Comparison of ENCODE assay signal across 9 cellular contexts in genomic region chr9:5799314-5799713, GRCh38. TPM values are rescaled to one million over a fixed set of nuclear protein-coding genes. Genes with fewer than 3 reads are reported as not detected.
A peak's percentile ranks its signal among the peaks of the same experiment; 100 is the strongest.
DNase-seq lines count a peak whose midpoint lies in the region; ATAC-seq, FAIRE-seq and TF ChIP-seq lines count a peak whose summit lies in the region.
"Had no signal": no experiment of that assay in that cellular context is flagged by ENCODE, and none has a peak within 500 bp of the region (broad histone marks: within the 10 kb centered on the region; RNA-seq: fewer than 3 reads in every experiment).

No MANE protein-coding gene starts in this region.

- no peaks in the 10 kb centered on the region for H3K9me3 Mint-ChIP-seq in naive thymus-derived CD4-positive, alpha-beta T cell

- BruUV-seq in endothelial cell of umbilical vein (replicated peaks; lab: Mats Ljungman, UMichigan) = no TSS peak

- POLR2A ChIA-PET in endothelial cell of umbilical vein (lab: Charles Lee) = no interaction called here
- POLR2A ChIA-PET in naive thymus-derived CD4-positive, alpha-beta T cell (lab: Charles Lee) = interaction anchor here (1.0 kb wide), 1 partner anchor 227 kb away, joined by 3 read pairs; no protein-coding TSS in a partner anchor

- intact Hi-C loops in endothelial cell of umbilical vein (cut with micrococcal nuclease) = loop anchor here (1.0 to 10.0 kb wide), 7 partner anchors 34 to 507 kb away; partner anchors contain the start of gene ERMP1
- intact Hi-C loops in naive thymus-derived CD4-positive, alpha-beta T cell (cut with micrococcal nuclease) = loop anchor here (1.0 to 10.0 kb wide), 8 partner anchors 33 to 507 kb away; partner anchors contain the start of gene ERMP1 (in 1 of the 2)

- no peak overlapping the region for H3K27ac ChIP-seq in ACC112 (ENCODE audit: low read depth, low read length)
- H3K27ac ChIP-seq in endothelial cell of umbilical vein (ENCODE audit: insufficient read depth, low read depth, low read length) = no peak overlapping the region
- H3K27ac ChIP-seq in naive thymus-derived CD4-positive, alpha-beta T cell (ENCODE audit: low read depth, low read length) = no peak overlapping the region

- TF ChIP-seq CTCF in GM12873 (IDR thresholded peaks at IDR 0.05; ENCODE audit: insufficient read depth, low read depth, low read length, missing control alignments) (peak; percentile 59), endothelial cell of umbilical vein (IDR thresholded peaks at IDR 0.05; ENCODE audit: extremely low read depth in 1 of 2, insufficient read depth in 1 of 2, low read depth in 1 of 2, low read length in 2 of 2) (peak; percentile 61 to 71)

- peak overlapping the region in 2 of 10 donors; percentile 6 to 23 for H3K4me3 Mint-ChIP-seq in naive thymus-derived CD4-positive, alpha-beta T cell

- peak overlapping the region in 4 of 9 donors; percentile 40 to 67 (median 58) for H3K27ac Mint-ChIP-seq in naive thymus-derived CD4-positive, alpha-beta T cell

- H3K36me3 ChIP-seq in ACC112 (ENCODE audit: insufficient read depth, low read length) (no peaks in the 10 kb centered on the region), NT2/D1 (ENCODE audit: insufficient read depth, insufficient read length, low read length) (peaks cover 3% of the 10 kb centered on the region), endothelial cell of umbilical vein (ENCODE audit: control insufficient read depth in 2 of 2, extremely low read depth in 1 of 2, insufficient read depth in 2 of 2, low read length in 2 of 2) (no peaks in the 10 kb centered on the region)
- peaks cover 0 to 3% (median 0%) of the 10 kb centered on the region in 3 experiments for H3K36me3 ChIP-seq in naive thymus-derived CD4-positive, alpha-beta T cell (ENCODE audit: control insufficient read depth in 2 of 3, insufficient read depth in 3 of 3, low read length in 3 of 3)

- CTCF ChIA-PET in endothelial cell of umbilical vein (lab: Charles Lee) = interaction anchor here (0.6 to 4.0 kb wide), 48 partner anchors 10 to 786 kb away, joined by 3 to 110 read pairs (median 4); partner anchors contain the start of genes ERMP1 and RANBP6
- CTCF ChIA-PET in naive thymus-derived CD4-positive, alpha-beta T cell (lab: Charles Lee) = interaction anchor here (0.7 to 1.5 kb wide), 6 partner anchors 10 to 255 kb away, joined by 3 to 8 read pairs (median 4); no protein-coding TSS in a partner anchor

- H3K9ac ChIP-seq in NT2/D1 (ENCODE audit: insufficient read length, low read depth) (no peak overlapping the region), endothelial cell of umbilical vein (replicated peaks; ENCODE audit: extremely low read depth, insufficient read depth, low read length) (no peak overlapping the region)

- no peaks in the 10 kb centered on the region for H4K20me1 ChIP-seq in endothelial cell of umbilical vein (replicated peaks; ENCODE audit: control insufficient read depth, extremely low read depth, insufficient read depth, low read length)

- no peaks in the 10 kb centered on the region for H3K27me3 Mint-ChIP-seq in naive thymus-derived CD4-positive, alpha-beta T cell

- H3K79me2 ChIP-seq in ACC112 (ENCODE audit: control insufficient read depth, insufficient read depth, low read length, unreplicated experiment) (no peaks in the 10 kb centered on the region), endothelial cell of umbilical vein (ENCODE audit: control insufficient read depth, insufficient read depth, low read length) (no peaks in the 10 kb centered on the region)

- H3K36me3 Mint-ChIP-seq in naive thymus-derived CD4-positive, alpha-beta T cell = peaks cover 0 to 31% (median 10%) of the 10 kb centered on the region in 5 donors

- FAIRE-seq in endothelial cell of umbilical vein (lab: Jason Lieb, UNC) = no peak
- FAIRE-seq: colon had no signal

- H3K4me1 ChIP-seq in ACC112 (ENCODE audit: control insufficient read depth, insufficient read depth, low read length, unreplicated experiment) (no peaks in the 10 kb centered on the region), NT2/D1 (ENCODE audit: insufficient read depth, insufficient read length) (no peaks in the 10 kb centered on the region), endothelial cell of umbilical vein (ENCODE audit: control insufficient read depth, extremely low read depth, insufficient read depth, low read length) (peaks cover 2% of the 10 kb centered on the region)
- H3K4me1 ChIP-seq in naive thymus-derived CD4-positive, alpha-beta T cell (ENCODE audit: control insufficient read depth in 2 of 2, insufficient read depth in 2 of 2, low read length in 2 of 2) = peaks cover 5% of the 10 kb centered on the region in 2 donors

- H3K9me3 ChIP-seq in NT2/D1 (ENCODE audit: insufficient read depth, low read length) (no peaks in the 10 kb centered on the region), endothelial cell of umbilical vein (replicated peaks; ENCODE audit: control insufficient read depth, insufficient read depth, low read length) (no peaks in the 10 kb centered on the region)
- H3K9me3 ChIP-seq in naive thymus-derived CD4-positive, alpha-beta T cell (ENCODE audit: control insufficient read depth in 2 of 3, low read length in 3 of 3) = no peaks in the 10 kb centered on the region

- H3K4me3 ChIP-seq in ACC112 (ENCODE audit: low read depth, low read length) = peak overlapping the region; percentile 44
- H3K4me3 ChIP-seq in NT2/D1 (ENCODE audit: insufficient read length, low read depth) = no peak overlapping the region
- H3K4me3 ChIP-seq in endothelial cell of umbilical vein (replicated peaks in 1 of 3; ENCODE audit: insufficient read depth in 1 of 3, low read depth in 1 of 3, low read length in 3 of 3) = no peak overlapping the region
- H3K4me3 ChIP-seq in naive thymus-derived CD4-positive, alpha-beta T cell (ENCODE audit: low read length) = no peak overlapping the region

- H2AFZ ChIP-seq in ACC112 (ENCODE audit: low read length, unreplicated experiment) (no peak overlapping the region), endothelial cell of umbilical vein (ENCODE audit: low read depth, low read length) (peak overlapping the region; percentile 41)

- no peaks in the 10 kb centered on the region for H3K9me1 ChIP-seq in endothelial cell of umbilical vein (replicated peaks; ENCODE audit: control insufficient read depth, extremely low read depth, insufficient read depth, low read length)

- peak; percentile 18 for DNase-seq in NT2/D1 (ENCODE audit: low read depth, low spot score)
- DNase-seq in endothelial cell of umbilical vein (ENCODE audit: low read depth, low spot score) = peak; percentile 82
- peak in 5 of 9 donors; percentile 7 to 34 (median 21) for DNase-seq in naive thymus-derived CD4-positive, alpha-beta T cell
- no peak for DNase-seq in activated CD8-positive, alpha-beta memory T cell treated with anti-CD3 and anti-CD28 coated beads, Interleukin-2, amount 50 U/mL, for 48 hours

- ATAC-seq in naive thymus-derived CD4-positive, alpha-beta T cell = peak; percentile 38
- ATAC-seq in GM19328 (IDR thresholded peaks at IDR 0.05; ENCODE audit: unreplicated experiment) = no peak
- no peak for ATAC-seq in GM19351 (IDR thresholded peaks at IDR 0.05; ENCODE audit: unreplicated experiment)

- H3K4me2 ChIP-seq in endothelial cell of umbilical vein (ENCODE audit: insufficient read depth, low read length) = peak overlapping the region; percentile 24

- TF ChIP-seq POLR2A in endothelial cell of umbilical vein (IDR thresholded peaks at IDR 0.05; ENCODE audit: low read depth, low read length) = no peak

- H3K27me3 ChIP-seq in ACC112 (ENCODE audit: insufficient read depth, low read length) (no peaks in the 10 kb centered on the region), NT2/D1 (ENCODE audit: insufficient read depth, insufficient read length) (no peaks in the 10 kb centered on the region), endothelial cell of umbilical vein (ENCODE audit: control insufficient read depth in 2 of 2, insufficient read depth in 2 of 2, low read length in 2 of 2) (no peaks in the 10 kb centered on the region)
- no peaks in the 10 kb centered on the region for H3K27me3 ChIP-seq in naive thymus-derived CD4-positive, alpha-beta T cell (ENCODE audit: control insufficient read depth in 2 of 2, insufficient read depth in 2 of 2, low read length in 2 of 2)

- dilution Hi-C loops in endothelial cell of umbilical vein (cut with MboI; ENCODE audit: extremely low pct_ligation_motif_present, low sequenced_read_pairs) = no loop called here

- peaks cover 4 to 36% (median 23%) of the 10 kb centered on the region in 7 donors for H3K4me1 Mint-ChIP-seq in naive thymus-derived CD4-positive, alpha-beta T cell

TF ChIP-seq in endothelial cell of umbilical vein, 7 proteins besides CTCF, POLR2A, EP300 and RAD21:
- TF ChIP-seq POLR2AphosphoS5 (IDR thresholded peaks at IDR 0.05; ENCODE audit: insufficient read depth, low read depth, low read length) (no peak), MAX (IDR thresholded peaks at IDR 0.05; ENCODE audit: insufficient read depth, insufficient read length) (no peak), EZH2 (IDR thresholded peaks at IDR 0.05; ENCODE audit: borderline replicate concordance, low read depth, low read length, severe bottlenecking) (no peak), MYC (IDR thresholded peaks at IDR 0.05; ENCODE audit: low read depth, low read length) (no peak)

RNA-seq across cellular contexts. Expression of gene ERMP1, which starts 33.6 kb away (rescaled TPM):
- 16.6 and 20.1 TPM in 2 replicates for total RNA-seq in endothelial cell of umbilical vein
- 7.7 and 9.7 TPM in 2 replicates for polyA plus RNA-seq in endothelial cell of umbilical vein
- 7.7 and 8.1 TPM in 2 replicates for polyA plus RNA-seq in endothelial cell of umbilical vein (2011; cell fraction: cytosol; rRNA removed)
- 9.6 and 12.5 TPM in 2 replicates for polyA plus RNA-seq in endothelial cell of umbilical vein (2011; cell fraction: nucleus; rRNA removed)
- polyA plus RNA-seq in endothelial cell of umbilical vein (2012) = 14.5 and 18.2 TPM in 2 replicates
- polyA minus RNA-seq in endothelial cell of umbilical vein = 25.8 and 26.4 TPM in 2 replicates
- polyA minus RNA-seq in endothelial cell of umbilical vein (2011; cell fraction: cytosol; rRNA and poly(A)+ RNA removed) = 30.8 TPM
- polyA minus RNA-seq in endothelial cell of umbilical vein (2011; cell fraction: nucleus; rRNA and poly(A)+ RNA removed) = 12.8 and 18.5 TPM in 2 replicates
- total RNA-seq in naive thymus-derived CD4-positive, alpha-beta T cell = 10 to 100 TPM in 4 of 5 experiments, 1 to 10 TPM in 1; 9.5 to 37.1 (median 20.0) TPM
- 1 to 10 TPM; 7.3 to 9.7 TPM for polyA plus RNA-seq in naive thymus-derived CD4-positive, alpha-beta T cell
